8 cellular contexts compared by ENCODE assay signal in the genomic region with DNA sequence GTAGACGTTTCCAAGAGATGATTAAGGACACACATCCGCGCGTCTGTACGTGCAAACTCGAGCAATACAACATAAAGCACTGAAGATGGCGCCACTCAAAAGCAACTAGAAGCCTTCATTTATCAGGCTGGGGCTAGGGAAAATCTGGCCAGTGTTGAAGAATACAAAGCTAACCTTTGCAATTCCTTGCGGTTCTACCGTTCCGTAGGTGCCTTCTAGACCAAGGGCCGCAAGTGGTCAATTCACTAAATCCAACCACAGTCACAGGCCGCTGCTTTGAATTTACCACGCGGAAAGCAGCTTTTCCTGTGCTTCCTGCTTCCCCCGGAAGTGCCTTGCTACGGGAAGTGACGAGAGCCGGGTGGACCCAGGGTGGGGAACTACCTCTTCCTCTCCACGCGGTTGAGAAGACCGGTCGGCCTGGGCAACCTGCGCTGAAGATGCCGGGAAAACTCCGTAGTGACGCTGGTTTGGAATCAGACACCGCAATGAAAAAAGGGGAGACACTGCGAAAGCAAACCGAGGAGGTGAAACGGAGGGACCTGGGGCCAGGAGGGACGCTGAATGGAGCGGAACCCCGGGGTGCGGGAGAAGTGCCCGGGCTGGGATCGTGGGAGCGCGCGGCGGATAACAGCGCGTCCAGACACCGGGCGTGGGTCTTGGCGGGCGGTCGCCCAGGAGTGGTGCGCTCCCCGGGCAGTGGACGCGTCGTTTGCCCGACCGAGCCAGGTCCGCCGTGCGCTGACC. TPM values are rescaled to one million over a fixed set of nuclear protein-coding genes. Genes with fewer than 3 reads are reported as not detected.
A peak's percentile ranks its signal among the peaks of the same experiment; 100 is the strongest.
DNase-seq lines count a peak whose midpoint lies in the region; ATAC-seq and TF ChIP-seq lines count a peak whose summit lies in the region.

A gene (plus strand): TSS at position 385 of the 747 bp plus-strand sequence. CDS start 56 bp downstream, at position 441.

- peak; percentile 88 for ATAC-seq in GM18502 (IDR thresholded peaks at IDR 0.05; ENCODE audit: poor library complexity, unreplicated experiment)
- peak; percentile 71 for ATAC-seq in HG02970 (IDR thresholded peaks at IDR 0.05; ENCODE audit: low FRiP score, unreplicated experiment)

- no peaks in the 10 kb centered on the region for H3K27me3 ChIP-seq in ascending aorta

- H3K4me1 ChIP-seq in ascending aorta: peaks cover 6 to 17% of the 10 kb centered on the region in 2 donors

- H3K27ac ChIP-seq in ascending aorta: peak within 1 kb of the TSS; percentile 85 to 92

- H3K36me3 ChIP-seq in ascending aorta: peaks cover 8 to 12% of the 10 kb centered on the region in 2 donors

- peak within 1 kb of the TSS; percentile 84 to 88 for H3K4me3 ChIP-seq in ascending aorta

- TF ChIP-seq CTCF in ascending aorta (IDR thresholded peaks at IDR 0.05): peak; percentile 57 to 72 (median 62)

- intact Hi-C loops in T-helper 2 cell treated with Interferon-gamma antibody and Interleukin-4, amounts not matched to agents 100 ng/mL and 5 ng/mL, for 36 hours (cut with micrococcal nuclease): loop anchor here (1.0 to 5.0 kb wide), 10 partner anchors 33 to 624 kb away; a partner anchor contains a TSS
- intact Hi-C loops in ascending aorta (cut with DNase I): loop anchor here (2.0 to 5.0 kb wide), 3 partner anchors 33 to 137 kb away; a partner anchor contains a TSS

- H3K9me3 ChIP-seq in ascending aorta: no peaks in the 10 kb centered on the region

- DNase-seq in NCI-H187 treated with DMSO at 0.1 percent for 48 hours (lab: John Stamatoyannopoulos, UW): peak; percentile 32
- DNase-seq in ascending aorta (ENCODE audit: low spot score in 2 of 2): peak; percentile 51 to 95
- DNase-seq in hepatic stellate cell (ENCODE audit: low spot score): peak; percentile 96
- DNase-seq in renal cortical epithelial cell (ENCODE audit: low read depth): peak; percentile 92
- no peak for DNase-seq in cortex of kidney (lab: John Stamatoyannopoulos, UW)

RNA-seq across cellular contexts. Expression of the gene that starts here (rescaled TPM):
- 107 and 109 TPM in 2 replicates for total RNA-seq in T-helper 2 cell treated with Interferon-gamma antibody and Interleukin-4, amounts not matched to agents 100 ng/mL and 5 ng/mL, for 36 hours
- total RNA-seq in ascending aorta (26.5 TPM), renal cortical epithelial cell (107 and 153 TPM in 2 replicates)
